In genomic region chr5:164013077-164013670, GRCh38 we compare ENCODE assay signal across 8 cellular contexts.
DNase-seq lines count a peak whose midpoint lies in the region; ATAC-seq, FAIRE-seq and TF ChIP-seq lines count a peak whose summit lies in the region.

No MANE protein-coding gene starts in this region.

- H3K4me1 Mint-ChIP-seq in activated CD4-positive, alpha-beta T cell treated with anti-CD3 and anti-CD28 coated beads for 36 hours, result no peaks in the 10 kb centered on the region
- no peaks in the 10 kb centered on the region for H3K4me1 Mint-ChIP-seq in astrocyte (ENCODE audit: low read depth, unreplicated experiment)

- no peaks in the 10 kb centered on the region for H3K27me3 Mint-ChIP-seq in activated CD4-positive, alpha-beta T cell treated with anti-CD3 and anti-CD28 coated beads for 36 hours
- peaks cover 2% of the 10 kb centered on the region for H3K27me3 Mint-ChIP-seq in astrocyte (ENCODE audit: low read depth, unreplicated experiment)

- H3K4me2 ChIP-seq in astrocyte (ENCODE audit: low read length), result no peak overlapping the region

- no peaks in the 10 kb centered on the region for H3K4me1 ChIP-seq in astrocyte (ENCODE audit: insufficient read depth, low read length)

- FAIRE-seq in astrocyte (lab: Jason Lieb, UNC), result peak; percentile 68

- H3K79me2 ChIP-seq in astrocyte (ENCODE audit: insufficient read depth, low read length), result no peaks in the 10 kb centered on the region

- H3K4me3 Mint-ChIP-seq in activated CD4-positive, alpha-beta T cell treated with anti-CD3 and anti-CD28 coated beads for 36 hours, result no peak overlapping the region
- H3K4me3 Mint-ChIP-seq in astrocyte (ENCODE audit: unreplicated experiment), result no peak overlapping the region

- H3K9ac ChIP-seq in astrocyte (ENCODE audit: low read length), result no peak overlapping the region

- H2AFZ ChIP-seq in astrocyte (ENCODE audit: low read depth, low read length), result no peak overlapping the region

- peak; percentile 50 for DNase-seq in activated CD4-positive, alpha-beta T cell treated with anti-CD3 and anti-CD28 coated beads for 36 hours
- no peak for DNase-seq in activated CD4-positive, alpha-beta T cell treated with anti-CD3 and anti-CD28 coated beads, Interleukin-2, amount 50 U/mL, for 4 hours
- DNase-seq in NCI-H526 treated with DMSO at 0.1 percent for 48 hours (lab: John Stamatoyannopoulos, UW), result peak; percentile 5
- peak; percentile 52 for DNase-seq in astrocyte (ENCODE audit: low read depth)
- DNase-seq in iPS-NIHi7 (ENCODE audit: extremely low spot score), result peak; percentile 49
- DNase-seq in stimulated activated CD4-positive, alpha-beta T cell treated with anti-CD3 and anti-CD28 coated beads, Interleukin-2, amount 100 ng/mL, for 48 hours, result peak; percentile 17 to 23

- no peak for ATAC-seq in activated CD4-positive, alpha-beta T cell treated with anti-CD3 and anti-CD28 coated beads for 36 hours
- ATAC-seq in GM19452 (IDR thresholded peaks at IDR 0.05; ENCODE audit: unreplicated experiment) (peak; percentile 92), HG03378 (IDR thresholded peaks at IDR 0.05; ENCODE audit: unreplicated experiment) (peak; percentile 92)

- H3K9me3 ChIP-seq in astrocyte (ENCODE audit: insufficient read depth, low read depth, low read length), result no peaks in the 10 kb centered on the region

- H4K20me1 ChIP-seq in astrocyte (ENCODE audit: insufficient read depth, low read length), result no peaks in the 10 kb centered on the region

- intact Hi-C loops in activated CD4-positive, alpha-beta T cell treated with anti-CD3 and anti-CD28 coated beads for 36 hours (cut with DNase I, micrococcal nuclease), result loop anchor here (1.0 to 5.0 kb wide), 5 partner anchors 451 to 1444 kb away; no protein-coding TSS in a partner anchor

- H3K4me3 ChIP-seq in astrocyte (ENCODE audit: insufficient read depth, low read depth, low read length), result no peak overlapping the region

- H3K27ac ChIP-seq in astrocyte (ENCODE audit: low read depth, low read length), result no peak overlapping the region

- POLR2A ChIA-PET in activated CD4-positive, alpha-beta T cell treated with anti-CD3 and anti-CD28 coated beads for 36 hours (lab: Charles Lee), result no interaction called here

- CTCF ChIA-PET in activated CD4-positive, alpha-beta T cell treated with anti-CD3 and anti-CD28 coated beads for 36 hours (lab: Charles Lee), result interaction anchor here (0.6 kb wide), 1 partner anchor 113 kb away, joined by 4 read pairs; no protein-coding TSS in a partner anchor

- H3K9me3 Mint-ChIP-seq in activated CD4-positive, alpha-beta T cell treated with anti-CD3 and anti-CD28 coated beads for 36 hours (ENCODE audit: low read depth), result peaks cover 2% of the 10 kb centered on the region
- no peaks in the 10 kb centered on the region for H3K9me3 Mint-ChIP-seq in astrocyte (ENCODE audit: unreplicated experiment)

- H3K36me3 Mint-ChIP-seq in activated CD4-positive, alpha-beta T cell treated with anti-CD3 and anti-CD28 coated beads for 36 hours (ENCODE audit: low read depth), result no peaks in the 10 kb centered on the region
- no peaks in the 10 kb centered on the region for H3K36me3 Mint-ChIP-seq in astrocyte (ENCODE audit: low read depth, unreplicated experiment)

- no peaks in the 10 kb centered on the region for H3K27me3 ChIP-seq in astrocyte (ENCODE audit: insufficient read depth, low read length)

- H3K27ac Mint-ChIP-seq in activated CD4-positive, alpha-beta T cell treated with anti-CD3 and anti-CD28 coated beads for 36 hours, result no peak overlapping the region
- no peak overlapping the region for H3K27ac Mint-ChIP-seq in astrocyte (ENCODE audit: unreplicated experiment)

- no peaks in the 10 kb centered on the region for H3K36me3 ChIP-seq in astrocyte (ENCODE audit: insufficient read depth, low read length)

- peak; percentile 81 for TF ChIP-seq CTCF in astrocyte (IDR thresholded peaks at IDR 0.05; ENCODE audit: insufficient read depth, low read depth, low read length)

Comparison
In these comparisons a context has a peak if more than half of its experiments do, and no peak if none do; other contexts are left out.
1. DNase-seq: peak in activated CD4-positive, alpha-beta T cell treated with anti-CD3 and anti-CD28 coated beads for 36 hours (single experiment), NCI-H526 treated with DMSO at 0.1 percent for 48 hours (single experiment), astrocyte (single experiment), iPS-NIHi7 (single experiment) and stimulated activated CD4-positive, alpha-beta T cell treated with anti-CD3 and anti-CD28 coated beads, Interleukin-2, amount 100 ng/mL, for 48 hours (2 of 2); none in activated CD4-positive, alpha-beta T cell treated with anti-CD3 and anti-CD28 coated beads, Interleukin-2, amount 50 U/mL, for 4 hours (0 of 2).